Comparison of ENCODE assay signal across 12 cellular contexts in genomic region chr18:58894937-58895336, GRCh38. TPM values are rescaled to one million over a fixed set of nuclear protein-coding genes. Genes with fewer than 3 reads are reported as not detected.
DNase-seq lines count a peak whose midpoint lies in the region; ATAC-seq, FAIRE-seq and TF ChIP-seq lines count a peak whose summit lies in the region.
"Had no signal": no experiment of that assay in that cellular context is flagged by ENCODE, and none has a peak within 500 bp of the region (broad histone marks: within the 10 kb centered on the region; RNA-seq: fewer than 3 reads in every experiment).

No MANE protein-coding gene starts in this region.

- WGBS in small intestine, 3 donors = 65 to 72% (median 72%) methylated on average over 6 of the region's 6 CpGs

- no peaks in the 10 kb centered on the region for H3K27me3 ChIP-seq in small intestine (ENCODE audit: control insufficient read depth in 2 of 2, insufficient read depth in 2 of 2, low read length in 2 of 2)

- H3K4me1 ChIP-seq in small intestine (ENCODE audit: control insufficient read depth in 2 of 2, insufficient read depth in 1 of 2, low read depth in 1 of 2, low read length in 1 of 2) = no peaks in the 10 kb centered on the region

- POLR2A ChIA-PET in WTC11 (lab: Charles Lee) = no interaction called here

- H3K9me3 Mint-ChIP-seq in Calu3 (ENCODE audit: low read depth, unreplicated experiment) (no peaks in the 10 kb centered on the region), WTC11 (no peaks in the 10 kb centered on the region), progenitor cell of endocrine pancreas (ENCODE audit: low read depth) (no peaks in the 10 kb centered on the region)

- H3K9me3 ChIP-seq in small intestine (ENCODE audit: control insufficient read depth, low read depth) = no peaks in the 10 kb centered on the region

- no TSS peak for BruUV-seq in Calu3 (replicated peaks; lab: Mats Ljungman, UMichigan)

- ATAC-seq in WTC11 (no peak), left cardiac atrium (peak in 1 of 2 donors; percentile 66), GM18502 (IDR thresholded peaks at IDR 0.05; ENCODE audit: poor library complexity, unreplicated experiment) (no peak)

- H3K4me3 ChIP-seq in small intestine (ENCODE audit: low read depth in 1 of 2, low read length in 2 of 2) = no peak overlapping the region

- H3K4me1 Mint-ChIP-seq in Calu3 (ENCODE audit: low read depth, unreplicated experiment) (peaks cover 60% of the 10 kb centered on the region), WTC11 (peaks cover 85% of the 10 kb centered on the region), progenitor cell of endocrine pancreas (ENCODE audit: low read depth) (peaks cover 28% of the 10 kb centered on the region)

- FAIRE-seq in small intestine (lab: Jason Lieb, UNC) = no peak

- H3K27me3 Mint-ChIP-seq in Calu3 (ENCODE audit: unreplicated experiment) (no peaks in the 10 kb centered on the region), WTC11 (ENCODE audit: low read depth) (no peaks in the 10 kb centered on the region), progenitor cell of endocrine pancreas (no peaks in the 10 kb centered on the region)

- H3K4me3 Mint-ChIP-seq in Calu3 (ENCODE audit: low read depth, unreplicated experiment) (no peak overlapping the region), WTC11 (no peak overlapping the region), progenitor cell of endocrine pancreas (ENCODE audit: low read depth) (no peak overlapping the region)

- intact Hi-C loops in Calu3 (cut with micrococcal nuclease; ENCODE audit: unreplicated experiment) (no loop called here), left cardiac atrium (cut with DNase I) (no loop called here)

- H3K36me3 Mint-ChIP-seq in Calu3 (ENCODE audit: insufficient read depth, unreplicated experiment) (peaks cover 40% of the 10 kb centered on the region), WTC11 (peaks cover 39% of the 10 kb centered on the region), progenitor cell of endocrine pancreas (ENCODE audit: insufficient read depth) (peaks cover 15% of the 10 kb centered on the region)

- DNase-seq in Calu3 = no peak
- no peak for DNase-seq in WTC11 (ENCODE audit: low spot score)
- DNase-seq in left cardiac atrium = peak; percentile 36
- no peak for DNase-seq in progenitor cell of endocrine pancreas (ENCODE audit: low spot score, unreplicated experiment)
- no peak for DNase-seq in NCI-H187 (lab: John Stamatoyannopoulos, UW)
- DNase-seq in small intestine = no peak
- DNase-seq in activated T-cell treated with anti-CD3 and anti-CD28 coated beads for 4 hours = no peak
- DNase-seq: activated naive CD4-positive, alpha-beta T cell; H7; NCI-H1417 treated with DMSO at 0.1 percent for 48 hours; SHP77 had no signal

- H3K27ac Mint-ChIP-seq in Calu3 (ENCODE audit: unreplicated experiment) = peak overlapping the region; percentile 24
- H3K27ac Mint-ChIP-seq in WTC11 = peak overlapping the region; percentile 92
- H3K27ac Mint-ChIP-seq in progenitor cell of endocrine pancreas = peak overlapping the region; percentile 85

- no peaks in the 10 kb centered on the region for H3K36me3 ChIP-seq in small intestine (ENCODE audit: control insufficient read depth in 2 of 2, insufficient read depth in 2 of 2, low read length in 2 of 2)

- no peak overlapping the region for H3K27ac ChIP-seq in small intestine (ENCODE audit: low read depth in 1 of 2, low read length in 1 of 2)

- TF ChIP-seq CTCF in Calu3 (IDR thresholded peaks at IDR 0.05; ENCODE audit: unreplicated experiment) (no peak), WTC11 (IDR thresholded peaks at IDR 0.05) (no peak), progenitor cell of endocrine pancreas (IDR thresholded peaks at IDR 0.05; ENCODE audit: unreplicated experiment) (no peak)

- CTCF ChIA-PET in Calu3 (lab: Charles Lee) (no interaction called here), WTC11 (lab: Charles Lee) (interaction anchor here (1.4 kb wide), 1 partner anchor 16 kb away, joined by 5 read pairs; no protein-coding TSS in a partner anchor)

TF ChIP-seq in WTC11, 78 proteins besides CTCF, POLR2A, EP300 and RAD21:
- TF ChIP-seq, protein P1, sequence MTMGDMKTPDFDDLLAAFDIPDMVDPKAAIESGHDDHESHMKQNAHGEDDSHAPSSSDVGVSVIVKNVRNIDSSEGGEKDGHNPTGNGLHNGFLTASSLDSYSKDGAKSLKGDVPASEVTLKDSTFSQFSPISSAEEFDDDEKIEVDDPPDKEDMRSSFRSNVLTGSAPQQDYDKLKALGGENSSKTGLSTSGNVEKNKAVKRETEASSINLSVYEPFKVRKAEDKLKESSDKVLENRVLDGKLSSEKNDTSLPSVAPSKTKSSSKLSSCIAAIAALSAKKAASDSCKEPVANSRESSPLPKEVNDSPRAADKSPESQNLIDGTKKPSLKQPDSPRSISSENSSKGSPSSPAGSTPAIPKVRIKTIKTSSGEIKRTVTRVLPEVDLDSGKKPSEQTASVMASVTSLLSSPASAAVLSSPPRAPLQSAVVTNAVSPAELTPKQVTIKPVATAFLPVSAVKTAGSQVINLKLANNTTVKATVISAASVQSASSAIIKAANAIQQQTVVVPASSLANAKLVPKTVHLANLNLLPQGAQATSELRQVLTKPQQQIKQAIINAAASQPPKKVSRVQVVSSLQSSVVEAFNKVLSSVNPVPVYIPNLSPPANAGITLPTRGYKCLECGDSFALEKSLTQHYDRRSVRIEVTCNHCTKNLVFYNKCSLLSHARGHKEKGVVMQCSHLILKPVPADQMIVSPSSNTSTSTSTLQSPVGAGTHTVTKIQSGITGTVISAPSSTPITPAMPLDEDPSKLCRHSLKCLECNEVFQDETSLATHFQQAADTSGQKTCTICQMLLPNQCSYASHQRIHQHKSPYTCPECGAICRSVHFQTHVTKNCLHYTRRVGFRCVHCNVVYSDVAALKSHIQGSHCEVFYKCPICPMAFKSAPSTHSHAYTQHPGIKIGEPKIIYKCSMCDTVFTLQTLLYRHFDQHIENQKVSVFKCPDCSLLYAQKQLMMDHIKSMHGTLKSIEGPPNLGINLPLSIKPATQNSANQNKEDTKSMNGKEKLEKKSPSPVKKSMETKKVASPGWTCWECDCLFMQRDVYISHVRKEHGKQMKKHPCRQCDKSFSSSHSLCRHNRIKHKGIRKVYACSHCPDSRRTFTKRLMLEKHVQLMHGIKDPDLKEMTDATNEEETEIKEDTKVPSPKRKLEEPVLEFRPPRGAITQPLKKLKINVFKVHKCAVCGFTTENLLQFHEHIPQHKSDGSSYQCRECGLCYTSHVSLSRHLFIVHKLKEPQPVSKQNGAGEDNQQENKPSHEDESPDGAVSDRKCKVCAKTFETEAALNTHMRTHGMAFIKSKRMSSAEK (CRISPR knock-in tag; IDR thresholded peaks at IDR 0.05; ENCODE audit: borderline replicate concordance) = no peak
- no peak for TF ChIP-seq NFATC4 (CRISPR knock-in tag; IDR thresholded peaks at IDR 0.05)
- TF ChIP-seq TEAD4 (CRISPR knock-in tag; IDR thresholded peaks at IDR 0.05) = no peak
- TF ChIP-seq E2F1 (CRISPR knock-in tag; IDR thresholded peaks at IDR 0.05) = no peak
- TF ChIP-seq, protein P2, sequence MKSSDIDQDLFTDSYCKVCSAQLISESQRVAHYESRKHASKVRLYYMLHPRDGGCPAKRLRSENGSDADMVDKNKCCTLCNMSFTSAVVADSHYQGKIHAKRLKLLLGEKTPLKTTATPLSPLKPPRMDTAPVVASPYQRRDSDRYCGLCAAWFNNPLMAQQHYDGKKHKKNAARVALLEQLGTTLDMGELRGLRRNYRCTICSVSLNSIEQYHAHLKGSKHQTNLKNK (CRISPR knock-in tag; IDR thresholded peaks at IDR 0.05) = no peak
- no peak for TF ChIP-seq ATF2 (CRISPR knock-in tag; IDR thresholded peaks at IDR 0.05; ENCODE audit: borderline replicate concordance, low read depth)
- no peak for TF ChIP-seq PRRX2 (CRISPR knock-in tag; IDR thresholded peaks at IDR 0.05)
- TF ChIP-seq CREB1 (CRISPR knock-in tag; IDR thresholded peaks at IDR 0.05) = no peak

RNA-seq across cellular contexts. Expression of gene ZNF532, which starts 30.3 kb away (rescaled TPM):
- total RNA-seq in Calu3 (2022) (124 and 150 TPM in 2 replicates), WTC11 (2021) (171 to 185 TPM (median 181 TPM) in 3 replicates), left cardiac atrium (10 to 100 TPM; 56.8 to 57.9 TPM), progenitor cell of endocrine pancreas (184 and 190 TPM in 2 replicates)
- 1 to 10 TPM; 1.3 to 7.4 (median 2.4) TPM for polyA plus RNA-seq in small intestine

Comparison
In these comparisons a context has a peak if more than half of its experiments do, and no peak if none do; other contexts are left out.
1. H3K27ac Mint-ChIP-seq: peak in every context shown above with its lines; median percentile 92 in WTC11; 85 in progenitor cell of endocrine pancreas; 24 in Calu3.